ENCODE assay signal across 28 cellular contexts in the genomic region with DNA sequence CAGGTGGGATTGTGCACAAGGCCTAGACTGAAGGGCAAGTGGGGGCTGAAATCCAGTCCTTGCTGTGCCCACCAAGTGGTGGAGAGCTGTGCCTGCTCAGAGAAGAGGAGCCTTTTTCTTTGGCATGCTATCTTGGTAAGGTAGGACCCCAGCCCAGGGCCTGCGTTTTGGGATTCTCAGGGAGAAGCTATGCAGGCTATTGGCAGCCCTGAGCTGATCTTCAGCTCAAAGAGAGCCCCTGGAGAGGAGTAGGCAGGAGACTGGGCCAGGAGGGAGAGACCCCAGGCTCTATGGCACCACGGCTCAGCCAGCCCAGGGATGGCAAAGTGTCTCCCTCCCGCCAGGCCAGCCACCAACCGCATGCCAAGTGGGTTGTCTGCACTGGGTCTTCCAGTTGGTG.
"Had no signal": no experiment of that assay in that cellular context is flagged by ENCODE, and none has a peak within 500 bp of the region (broad histone marks: within the 10 kb centered on the region; RNA-seq: fewer than 3 reads in every experiment).

No MANE protein-coding gene starts in this region.

- DNase-seq: naive thymus-derived CD4-positive, alpha-beta T cell; natural killer cell; occipital lobe; ovary; posterior cingulate gyrus; retina; right lobe of liver; sigmoid colon; small intestine; stimulated activated CD4-positive, alpha-beta T cell treated with anti-CD3 and anti-CD28 coated beads, Interleukin-12 subunit alpha, Interleukin-12 subunit beta, amount 100 ng/mL, for 4 hours; stimulated activated CD4-positive, alpha-beta T cell treated with anti-CD3 and anti-CD28 coated beads, Interleukin-1b, Interleukin-23, amount 100 ng/mL, for 48 hours; stimulated activated CD4-positive, alpha-beta T cell treated with anti-CD3 and anti-CD28 coated beads, Interleukin-4, amount 100 ng/mL, for 1 hour; stimulated activated CD4-positive, alpha-beta T cell treated with anti-CD3 and anti-CD28 coated beads, Interleukin-4, amount 100 ng/mL, for 4 hours; stimulated activated CD8-positive, alpha-beta memory T cell treated with anti-CD3 and anti-CD28 coated beads, Interleukin-4, amount 100 ng/mL, for 48 hours; stimulated activated naive CD4-positive, alpha-beta T cell; stimulated activated naive CD8-positive, alpha-beta T cell treated with anti-CD3 and anti-CD28 coated beads, Interleukin-15, amount 100 ng/mL, for 72 hours; stimulated activated naive CD8-positive, alpha-beta T cell treated with anti-CD3 and anti-CD28 coated beads, Interleukin-15, Interleukin-2, amounts not matched to agents 100 U/mL and 50 U/mL, for 24 hours; substantia nigra; testis; tibial artery; transverse colon; upper lobe of right lung; uterus had no signal

- H3K9ac ChIP-seq: parathyroid adenoma had no signal

- H3K4me3 ChIP-seq: ovary, prostate gland, right atrium auricular region, right lobe of liver, sigmoid colon, suprapubic skin, testis, tibial artery, transverse colon, upper lobe of right lung, uterus had no signal

- H2AFZ ChIP-seq: parathyroid adenoma had no signal

- ATAC-seq: naive thymus-derived CD4-positive, alpha-beta T cell; natural killer cell; right lobe of liver; stimulated activated memory B cell treated with anti-CD40 and anti-IgM and Interleukin-4, amounts not matched to agents 10 μg/mL and 1 μg/mL and 100 μg/mL, for 72 hours; stimulated activated naive CD8-positive, alpha-beta T cell treated with anti-CD3 and anti-CD28 coated beads, Interleukin-15, amount 100 ng/mL, for 72 hours; stimulated activated naive CD8-positive, alpha-beta T cell treated with anti-CD3 and anti-CD28 coated beads, Interleukin-15, Interleukin-2, amounts not matched to agents 100 U/mL and 50 U/mL, for 24 hours; upper lobe of right lung had no signal

- H3K9me3 ChIP-seq: ovary, prostate gland, right atrium auricular region, right lobe of liver, sigmoid colon, suprapubic skin, testis, tibial artery, transverse colon, upper lobe of right lung, uterus had no signal

- H3K4me1 ChIP-seq: parathyroid adenoma, prostate gland, right atrium auricular region, right lobe of liver, sigmoid colon, suprapubic skin, testis, tibial artery, transverse colon, upper lobe of right lung, uterus had no signal

- H3K27me3 ChIP-seq: ovary, right atrium auricular region, right lobe of liver, testis, transverse colon, uterus had no signal

- H3K36me3 ChIP-seq: ovary, prostate gland, right atrium auricular region, right lobe of liver, sigmoid colon, suprapubic skin, tibial artery, transverse colon, upper lobe of right lung, uterus had no signal

- H3K27ac ChIP-seq: ovary, parathyroid adenoma, prostate gland, right atrium auricular region, right lobe of liver, sigmoid colon, suprapubic skin, testis, tibial artery, transverse colon, upper lobe of right lung, uterus had no signal
